ENCODE assay signal across 8 cellular contexts in genomic region chr5:5422819-5423515, GRCh38. TPM values are rescaled to one million over a fixed set of nuclear protein-coding genes. Genes with fewer than 3 reads are reported as not detected.
DNase-seq lines count a peak whose midpoint lies in the region; ATAC-seq lines count a peak whose summit lies in the region.

No MANE protein-coding gene starts in this region.

- H3K9me3 Mint-ChIP-seq in CD4-positive, alpha-beta memory T cell = no peaks in the 10 kb centered on the region
- no peaks in the 10 kb centered on the region for H3K9me3 Mint-ChIP-seq in activated naive CD4-positive, alpha-beta T cell treated with anti-CD3 and anti-CD28 coated beads, Interleukin-2, amount 50 U/mL, for 72 hours
- no peaks in the 10 kb centered on the region for H3K9me3 Mint-ChIP-seq in stimulated activated naive CD8-positive, alpha-beta T cell treated with anti-CD3 and anti-CD28 coated beads, Interleukin-15, amount 100 ng/mL, for 72 hours

- intact Hi-C loops in CD4-positive, alpha-beta memory T cell (cut with micrococcal nuclease) = loop anchor here (1.0 kb wide), 5 partner anchors 71 to 1290 kb away; partner anchors contain the start of genes MED10, NSUN2, SRD5A1 and TENT4A

- H3K4me3 Mint-ChIP-seq in CD4-positive, alpha-beta memory T cell = peak overlapping the region in 7 of 8 donors; percentile 45 to 96 (median 75)
- H3K4me3 Mint-ChIP-seq in stimulated activated naive CD8-positive, alpha-beta T cell treated with anti-CD3 and anti-CD28 coated beads, Interleukin-15, amount 100 ng/mL, for 72 hours = peak overlapping the region in 1 of 2 donors; percentile 93

- no peaks in the 10 kb centered on the region for H3K27me3 ChIP-seq in CD4-positive, alpha-beta memory T cell (ENCODE audit: insufficient read depth, low read length)

- H3K27ac Mint-ChIP-seq in CD4-positive, alpha-beta memory T cell = peak overlapping the region in 4 of 7 donors; percentile 98 to 99 (median 98)
- H3K27ac Mint-ChIP-seq in activated naive CD4-positive, alpha-beta T cell treated with anti-CD3 and anti-CD28 coated beads, Interleukin-2, amount 50 U/mL, for 72 hours = no peak overlapping the region
- H3K27ac Mint-ChIP-seq in stimulated activated naive CD8-positive, alpha-beta T cell treated with anti-CD3 and anti-CD28 coated beads, Interleukin-15, amount 100 ng/mL, for 72 hours = peak overlapping the region; percentile 94 to 98

- no peaks in the 10 kb centered on the region for H3K9me3 ChIP-seq in CD4-positive, alpha-beta memory T cell (ENCODE audit: control insufficient read depth in 1 of 2, low read length in 2 of 2)

- CTCF ChIA-PET in CD4-positive, alpha-beta memory T cell (lab: Charles Lee; ENCODE audit: partially characterized antibody) = interaction anchor here (1.4 to 1.7 kb wide), 2 partner anchors 65 to 71 kb away, joined by 4 to 5 read pairs; no protein-coding TSS in a partner anchor

- H3K4me1 Mint-ChIP-seq in CD4-positive, alpha-beta memory T cell = peaks cover 16 to 24% (median 18%) of the 10 kb centered on the region in 4 donors
- H3K4me1 Mint-ChIP-seq in stimulated activated naive CD8-positive, alpha-beta T cell treated with anti-CD3 and anti-CD28 coated beads, Interleukin-15, amount 100 ng/mL, for 72 hours = peaks cover 22% of the 10 kb centered on the region

- no peaks in the 10 kb centered on the region for H3K27me3 Mint-ChIP-seq in CD4-positive, alpha-beta memory T cell
- no peaks in the 10 kb centered on the region for H3K27me3 Mint-ChIP-seq in stimulated activated naive CD8-positive, alpha-beta T cell treated with anti-CD3 and anti-CD28 coated beads, Interleukin-15, amount 100 ng/mL, for 72 hours

- H3K27ac ChIP-seq in CD4-positive, alpha-beta memory T cell (ENCODE audit: low read depth, low read length) = peak overlapping the region; percentile 91

- in situ Hi-C loops in G401 (cut with HindIII; ENCODE audit: low sequenced_read_pairs) = no loop called here

- POLR2A ChIA-PET in CD4-positive, alpha-beta memory T cell (lab: Charles Lee; ENCODE audit: partially characterized antibody) = interaction anchor here (1.0 to 3.0 kb wide), 10 partner anchors 15 to 1425 kb away, joined by 3 to 18 read pairs (median 7); partner anchors contain the start of genes MED10, NSUN2, SRD5A1 and TENT4A

- H3K4me1 ChIP-seq in CD4-positive, alpha-beta memory T cell (ENCODE audit: insufficient read depth, low read length) = peaks cover 61% of the 10 kb centered on the region

- H3K36me3 ChIP-seq in CD4-positive, alpha-beta memory T cell (ENCODE audit: insufficient read depth, low read length) = peaks cover 5% of the 10 kb centered on the region

- H3K4me3 ChIP-seq in CD4-positive, alpha-beta memory T cell (ENCODE audit: low read length in 2 of 2) = peak overlapping the region; percentile 85 to 90

- ATAC-seq in GM19438 (IDR thresholded peaks at IDR 0.05; ENCODE audit: low read depth, unreplicated experiment) (peak; percentile 7), HG03457 (IDR thresholded peaks at IDR 0.05; ENCODE audit: unreplicated experiment) (peak; percentile 5)
- peak; percentile 16 to 27 for ATAC-seq in activated naive CD4-positive, alpha-beta T cell treated with anti-CD3 and anti-CD28 coated beads, Interleukin-2, amount 50 U/mL, for 72 hours
- peak; percentile 26 for ATAC-seq in stimulated activated naive CD8-positive, alpha-beta T cell treated with anti-CD3 and anti-CD28 coated beads, Interleukin-15, amount 100 ng/mL, for 72 hours

- peaks cover 4 to 14% of the 10 kb centered on the region in 2 donors for H3K36me3 Mint-ChIP-seq in CD4-positive, alpha-beta memory T cell
- H3K36me3 Mint-ChIP-seq in activated naive CD4-positive, alpha-beta T cell treated with anti-CD3 and anti-CD28 coated beads, Interleukin-2, amount 50 U/mL, for 72 hours = peaks cover 5 to 10% of the 10 kb centered on the region in 2 donors

- DNase-seq in CD4-positive, alpha-beta memory T cell = peak in 1 of 5 donors; percentile 12
- DNase-seq in activated naive CD4-positive, alpha-beta T cell treated with anti-CD3 and anti-CD28 coated beads, Interleukin-2, amount 50 U/mL, for 72 hours (ENCODE audit: low spot score in 2 of 2) = no peak
- peak; percentile 18 for DNase-seq in iris pigment epithelial cell (ENCODE audit: low read depth)
- no peak for DNase-seq in stimulated activated naive CD8-positive, alpha-beta T cell treated with anti-CD3 and anti-CD28 coated beads, Interleukin-15, amount 100 ng/mL, for 72 hours
- DNase-seq in NCI-H2029 (lab: John Stamatoyannopoulos, UW) = no peak
- no peak for DNase-seq in G401 (ENCODE audit: low spot score)

RNA-seq across cellular contexts. Expression of gene ICE1, which starts 0.5 kb away (rescaled TPM):
- 10 to 100 TPM; 48.3 to 52.1 TPM for total RNA-seq in CD4-positive, alpha-beta memory T cell
- polyA plus RNA-seq in CD4-positive, alpha-beta memory T cell = 10 to 100 TPM in 1 of 2 donors, 1 to 10 TPM in 1; 8.9 to 24.4 TPM
- total RNA-seq in activated naive CD4-positive, alpha-beta T cell treated with anti-CD3 and anti-CD28 coated beads, Interleukin-2, amount 50 U/mL, for 72 hours = 10 to 100 TPM; 19.2 to 24.9 TPM
- 14.1 and 24.3 TPM in 2 replicates for total RNA-seq in G401 (2014; rRNA removed; shearing (Covaris generic))

Comparison
In these comparisons a context has a peak if more than half of its experiments do, and no peak if none do; other contexts are left out.
1. H3K27ac Mint-ChIP-seq: peak in CD4-positive, alpha-beta memory T cell (4 of 7) and stimulated activated naive CD8-positive, alpha-beta T cell treated with anti-CD3 and anti-CD28 coated beads, Interleukin-15, amount 100 ng/mL, for 72 hours (2 of 2); none in activated naive CD4-positive, alpha-beta T cell treated with anti-CD3 and anti-CD28 coated beads, Interleukin-2, amount 50 U/mL, for 72 hours (0 of 2).
2. Peak in every context shown above with its lines, with median percentiles within 50 percentile points of each other: ATAC-seq.